ENCODE assay signal across 8 cellular contexts in genomic region chrX:111888600-111888999, GRCh38.
"Had no signal": no experiment of that assay in that cellular context is flagged by ENCODE, and none has a peak within 500 bp of the region (broad histone marks: within the 10 kb centered on the region; RNA-seq: fewer than 3 reads in every experiment).

No MANE protein-coding gene starts in this region.

- DNase-seq: GDM1, GF-D8 had no signal

- H3K4me3 ChIP-seq: GM12878 had no signal

- FAIRE-seq: G401.6, GM12878, GM12891, GM12892, GM18507, GM19239 had no signal
